In genomic region chr1:58813361-58813760, GRCh38 we compare ENCODE assay signal across 13 cellular contexts. TPM values are rescaled to one million over a fixed set of nuclear protein-coding genes. Genes with fewer than 3 reads are reported as not detected.
A peak's percentile ranks its signal among the peaks of the same experiment; 100 is the strongest.
DNase-seq lines count a peak whose midpoint lies in the region; ATAC-seq and TF ChIP-seq lines count a peak whose summit lies in the region.
"Had no signal": no experiment of that assay in that cellular context is flagged by ENCODE, and none has a peak within 500 bp of the region (broad histone marks: within the 10 kb centered on the region; RNA-seq: fewer than 3 reads in every experiment).

No MANE protein-coding gene starts in this region.

- H3K36me3 ChIP-seq in PC-9 (ENCODE audit: low read depth) (no peaks in the 10 kb centered on the region), esophagus muscularis mucosa (no peaks in the 10 kb centered on the region), gastrocnemius medialis (no peaks in the 10 kb centered on the region)
- H3K36me3 ChIP-seq: right lobe of liver had no signal

- no peak for TF ChIP-seq POLR2A in esophagus muscularis mucosa (IDR thresholded peaks at IDR 0.05; ENCODE audit: low read depth)
- TF ChIP-seq POLR2A in gastrocnemius medialis (IDR thresholded peaks at IDR 0.05) = no peak

- in situ Hi-C loops in gastrocnemius medialis (cut with MboI; ENCODE audit: low sequenced_read_pairs in 4 of 4) = no loop called here

- BruUV-seq in PC-9 (replicated peaks; lab: Mats Ljungman, UMichigan) = no TSS peak

- peaks cover 9% of the 10 kb centered on the region; the same call in 1 of the 2 replicates for H3K79me2 ChIP-seq in PC-9 (ENCODE audit: low read depth)

- WGBS in esophagus muscularis mucosa = 80% methylated on average over 1 of the region's 1 CpG

- no peak overlapping the region for H3K4me3 ChIP-seq in GM12865 (ENCODE audit: low read depth, low read length)
- H3K4me3 ChIP-seq in PC-9 = peak overlapping the region; percentile 83; the same call in 1 of the 2 replicates
- no peak overlapping the region for H3K4me3 ChIP-seq in esophagus muscularis mucosa
- no peak overlapping the region for H3K4me3 ChIP-seq in gastrocnemius medialis
- H3K4me3 ChIP-seq: right lobe of liver had no signal

- TF ChIP-seq CTCF in GM12865 (IDR thresholded peaks at IDR 0.05; ENCODE audit: insufficient read depth, low read depth, low read length, missing control alignments) = no peak
- TF ChIP-seq CTCF in PC-9 (conservative IDR thresholded peaks at IDR 0.05) = no peak
- TF ChIP-seq CTCF in esophagus muscularis mucosa (IDR thresholded peaks at IDR 0.05) = no peak
- TF ChIP-seq CTCF in gastrocnemius medialis (IDR thresholded peaks at IDR 0.05 in 4 of 5, conservative IDR thresholded peaks at IDR 0.05 in 1 of 5) = no peak
- no peak for TF ChIP-seq CTCF in GM10266 (IDR thresholded peaks at IDR 0.05; ENCODE audit: control insufficient read depth, insufficient read depth, low read depth, missing control alignments)

- no peak for TF ChIP-seq EP300 in esophagus muscularis mucosa (IDR thresholded peaks at IDR 0.05)

- intact Hi-C loops in PC-9 (cut with micrococcal nuclease; ENCODE audit: unreplicated experiment) (loop anchor here (10.0 kb wide), 1 partner anchor 211 kb away; no protein-coding TSS in a partner anchor), esophagus muscularis mucosa (cut with DNase I) (loop anchor here (10.0 kb wide), 2 partner anchors 331 to 481 kb away; partner anchors contain the start of gene FGGY), gastrocnemius medialis (cut with DNase I; ENCODE audit: low total_unique reads) (no loop called here)

- peak overlapping the region; percentile 93 for H3K4me2 ChIP-seq in PC-9

- no peak overlapping the region for H2AFZ ChIP-seq in PC-9

- H3K27ac ChIP-seq in PC-9 = peak overlapping the region; percentile 99
- peak overlapping the region; percentile 91 to 96 (median 94) for H3K27ac ChIP-seq in esophagus muscularis mucosa (replicated peaks in 1 of 4)
- H3K27ac ChIP-seq in gastrocnemius medialis = peak overlapping the region; percentile 89 to 94 (median 92)

- no peaks in the 10 kb centered on the region for H3K9me2 ChIP-seq in PC-9 (ENCODE audit: insufficient read depth)

- POLR2A ChIA-PET in PC-9 (lab: Charles Lee; ENCODE audit: unreplicated experiment) = interaction anchor here (0.5 to 1.6 kb wide), 7 partner anchors 9 to 333 kb away, joined by 3 to 31 read pairs (median 8); partner anchors contain the start of gene JUN

- H4K20me1 ChIP-seq in PC-9 (ENCODE audit: insufficient read depth) = no peaks in the 10 kb centered on the region

- ATAC-seq in gastrocnemius medialis (no peak), HG03159 (IDR thresholded peaks at IDR 0.05; ENCODE audit: unreplicated experiment) (no peak)
- ATAC-seq: left ventricle myocardium superior, right lobe of liver had no signal

- peak; percentile 13 for DNase-seq in GM12865 (ENCODE audit: low read depth)
- DNase-seq in PC-9 = peak in 1 of 2 experiments; percentile 54
- no peak for DNase-seq in esophagus muscularis mucosa (ENCODE audit: extremely low spot score)
- no peak for DNase-seq in gastrocnemius medialis
- DNase-seq in NCI-H128 (lab: John Stamatoyannopoulos, UW; ENCODE audit: unreplicated experiment) = no peak
- DNase-seq in NCI-H2227 (lab: John Stamatoyannopoulos, UW; ENCODE audit: unreplicated experiment) = no peak
- DNase-seq in GM10266 (ENCODE audit: extremely low spot score) = no peak
- DNase-seq: caudate nucleus, DMS79, NCI-H524 treated with DMSO at 0.1 percent for 48 hours had no signal

- H3K27me3 ChIP-seq in PC-9 (ENCODE audit: insufficient read depth, low read depth) = no peaks in the 10 kb centered on the region
- H3K27me3 ChIP-seq in esophagus muscularis mucosa = no peaks in the 10 kb centered on the region
- no peaks in the 10 kb centered on the region for H3K27me3 ChIP-seq in gastrocnemius medialis
- H3K27me3 ChIP-seq: right lobe of liver had no signal

- peaks cover 62% of the 10 kb centered on the region for H3F3A ChIP-seq in PC-9 (ENCODE audit: insufficient read depth, low read depth)

- H3K9me3 ChIP-seq in PC-9 (ENCODE audit: insufficient read depth, low read depth) (peaks cover 7% of the 10 kb centered on the region; the same call in 1 of the 2 replicates), esophagus muscularis mucosa (no peaks in the 10 kb centered on the region), gastrocnemius medialis (no peaks in the 10 kb centered on the region)
- H3K9me3 ChIP-seq: right lobe of liver had no signal

- CTCF ChIA-PET in PC-9 (lab: Charles Lee) = interaction anchor here (1.6 kb wide), 1 partner anchor 28 kb away, joined by 8 read pairs; no protein-coding TSS in a partner anchor

- H3K4me1 ChIP-seq in PC-9 (replicated peaks; ENCODE audit: insufficient read depth) (peaks cover 58% of the 10 kb centered on the region), esophagus muscularis mucosa (peaks cover 27 to 37% (median 34%) of the 10 kb centered on the region in 4 donors), gastrocnemius medialis (peaks cover 0 to 6% of the 10 kb centered on the region in 2 donors)

RNA-seq across cellular contexts. Expression of gene JUN, which starts 29.5 kb away (rescaled TPM):
- total RNA-seq in PC-9 (2021) = 74.7 and 93.7 TPM in 2 replicates
- 100 to 1,000 TPM in 3 of 4 donors, 10 to 100 TPM in 1; 77.7 to 126 (median 111) TPM for total RNA-seq in esophagus muscularis mucosa
- total RNA-seq in gastrocnemius medialis = 100 to 1,000 TPM in 2 of 4 donors, 10 to 100 TPM in 2; 41.2 to 104 (median 90.8) TPM
